ENCODE assay signal across 11 cellular contexts in genomic region chr11:19605500-19606371, GRCh38.
DNase-seq lines count a peak whose midpoint lies in the region; ATAC-seq lines count a peak whose summit lies in the region.
"Had no signal": no experiment of that assay in that cellular context is flagged by ENCODE, and none has a peak within 500 bp of the region (broad histone marks: within the 10 kb centered on the region; RNA-seq: fewer than 3 reads in every experiment).

No MANE protein-coding gene starts in this region.

- ATAC-seq in sciatic nerve (peak; percentile 72), HG03139 (IDR thresholded peaks at IDR 0.05; ENCODE audit: unreplicated experiment) (no peak), HG03520 (IDR thresholded peaks at IDR 0.05; ENCODE audit: unreplicated experiment) (no peak)
- ATAC-seq: T-cell had no signal

- intact Hi-C loops in sciatic nerve (cut with DNase I), result no loop called here

- DNase-seq in DMS79 (lab: John Stamatoyannopoulos, UW) (peak; percentile 43), NCI-H2227 treated with DMSO at 0.1 percent for 48 hours (lab: John Stamatoyannopoulos, UW) (peak; percentile 83), fibroblast of peridontal ligament (ENCODE audit: extremely low read depth) (peak; percentile 94), sciatic nerve (ENCODE audit: low spot score) (no peak), HuH-7 (ENCODE audit: low spot score) (no peak)
- DNase-seq in activated CD4-positive, alpha-beta T cell treated with anti-CD3 and anti-CD28 coated beads for 48 hours, result no peak
- DNase-seq: pancreas, T-cell, trophoblast cell had no signal

Comparison
In these comparisons a context has a peak if more than half of its experiments do, and no peak if none do; other contexts are left out.
1. DNase-seq: peak in DMS79 (single experiment), NCI-H2227 treated with DMSO at 0.1 percent for 48 hours (single experiment) and fibroblast of peridontal ligament (single experiment); none in sciatic nerve (single experiment), activated CD4-positive, alpha-beta T cell treated with anti-CD3 and anti-CD28 coated beads for 48 hours (single experiment) and HuH-7 (single experiment).